ENCODE assay signal across 1 cellular context in the genomic region with DNA sequence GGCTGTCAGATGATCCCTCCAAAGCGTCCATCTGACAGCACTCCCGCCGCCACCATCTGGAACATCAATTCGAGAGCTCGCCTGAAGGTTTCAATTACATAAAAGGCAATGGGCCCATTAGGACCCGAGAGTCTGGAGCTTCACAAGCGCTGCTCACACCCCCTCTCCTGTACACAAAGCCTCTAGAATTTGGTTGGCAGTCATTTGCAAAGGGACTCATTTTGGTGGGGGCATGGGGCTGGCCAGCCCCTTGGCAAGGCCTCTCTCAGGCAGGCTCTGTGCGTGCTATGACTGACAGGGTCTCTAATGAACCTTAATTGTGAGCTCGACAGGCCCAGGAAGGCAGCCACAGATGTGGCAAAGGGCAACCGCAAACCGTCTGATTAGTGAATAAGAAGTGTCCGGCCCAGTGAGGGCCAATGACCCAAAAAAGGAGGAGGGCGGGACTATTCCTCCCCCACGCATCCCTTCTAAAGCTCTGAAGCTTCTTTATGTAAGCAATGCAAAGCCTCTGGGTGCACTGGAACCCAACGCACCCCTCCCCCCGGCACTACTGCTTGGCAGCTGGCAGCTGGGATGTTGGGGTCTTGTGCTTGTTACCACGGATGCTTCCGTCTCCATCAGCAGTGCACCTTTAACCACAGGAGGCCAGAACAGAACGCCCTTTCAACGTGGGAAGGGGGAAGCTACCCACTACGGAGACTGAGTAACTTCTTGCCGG.
TF ChIP-seq lines count a peak whose summit lies in the region.

No MANE protein-coding gene starts in this region.

TF ChIP-seq in K562, 482 proteins besides CTCF, POLR2A, EP300 and RAD21 (continued from another document):
- 0 out of 2 replicates have a peak, but pooled peaks have one; percentile 13 for TF ChIP-seq FOXK1 (CRISPR knock-in tag; IDR thresholded peaks at IDR 0.05; ENCODE audit: borderline replicate concordance)
- TF ChIP-seq GABPB1 (CRISPR knock-in tag; IDR thresholded peaks at IDR 0.05), result 0 out of 2 replicates have a peak, but pooled peaks have one; percentile 22
